ENCODE assay signal across 8 cellular contexts in the genomic region with DNA sequence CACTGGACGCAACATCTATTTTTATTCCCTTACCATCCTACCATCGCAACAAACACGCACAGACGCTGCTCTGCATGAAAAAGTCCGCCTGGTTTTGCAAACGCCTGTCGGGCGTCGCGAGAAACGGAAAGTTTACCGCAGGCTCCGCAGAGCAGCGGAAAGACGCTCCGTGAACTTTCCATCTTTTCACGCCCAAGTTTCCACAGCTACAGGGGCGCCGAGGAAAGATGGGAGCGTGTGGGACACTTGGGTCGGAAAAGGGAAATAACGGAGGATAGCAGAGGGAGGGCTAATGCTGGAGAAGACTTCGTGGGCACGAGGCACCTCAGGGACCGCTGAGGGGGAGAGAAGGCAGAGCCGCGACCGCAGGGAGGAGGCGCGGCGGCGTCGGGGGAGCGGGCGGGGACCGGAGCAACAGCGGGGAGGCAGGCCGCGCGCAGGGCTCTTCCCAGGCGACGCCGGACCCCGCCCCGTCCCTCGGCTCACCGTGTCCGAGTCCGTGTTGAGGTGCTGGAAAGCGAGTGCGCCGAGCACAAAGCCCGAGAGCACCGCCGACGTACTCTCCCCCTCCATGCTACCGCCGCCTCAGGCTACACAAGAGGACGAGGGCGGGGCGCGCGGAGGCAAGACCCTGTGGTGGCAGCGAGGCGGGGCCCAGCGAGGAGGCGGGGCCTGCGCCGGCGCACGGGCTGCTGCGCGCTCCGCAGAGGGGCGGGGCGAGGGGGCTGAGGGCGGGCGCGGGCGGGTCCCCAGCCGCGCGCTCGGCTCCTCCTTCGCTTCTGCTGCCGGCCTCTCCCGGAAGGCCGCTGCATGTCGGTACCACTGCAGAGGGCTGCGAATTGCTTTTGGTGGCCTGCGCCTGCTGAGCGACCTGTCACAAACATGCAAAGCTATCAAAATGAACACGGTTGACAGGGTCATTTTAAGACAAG.
DNase-seq lines count a peak whose midpoint lies in the region; ATAC-seq and TF ChIP-seq lines count a peak whose summit lies in the region.

A gene (minus strand): TSS at position 601 of the 932 bp plus-strand sequence. CDS start 28 bp downstream, at position 573.

- peak within 1 kb of the TSS; percentile 47 for H3K4me3 ChIP-seq in mucosa of stomach (ENCODE audit: low read length)

- TF ChIP-seq RAD21 in Ishikawa (IDR thresholded peaks at IDR 0.05; ENCODE audit: low read depth): no peak

- H3K27me3 ChIP-seq in mucosa of stomach (ENCODE audit: control insufficient read depth, insufficient read depth, low read length): no peaks in the 10 kb centered on the region

- no peaks in the 10 kb centered on the region for H3K36me3 ChIP-seq in mucosa of stomach (ENCODE audit: control insufficient read depth, insufficient read depth, low read length)

- ATAC-seq in GM21619 (IDR thresholded peaks at IDR 0.05; ENCODE audit: unreplicated experiment): peak; percentile 94

- peak; percentile 86 for DNase-seq in DMS153 (lab: John Stamatoyannopoulos, UW)
- DNase-seq in OCI-M2 (lab: John Stamatoyannopoulos, UW; ENCODE audit: unreplicated experiment): peak; percentile 64
- DNase-seq in activated T-cell treated with anti-CD3 and anti-CD28 coated beads, Interleukin-2, amount 50 U/mL, for 1 hour: peak; percentile 97
- DNase-seq in erythroblast (lab: John Stamatoyannopoulos, UW): peak; percentile 96 to 98
- DNase-seq in stimulated activated CD8-positive, alpha-beta memory T cell treated with anti-CD3 and anti-CD28 coated beads, Interleukin-4, amount 100 ng/mL, for 48 hours: peak; percentile 93

- H3K9me3 ChIP-seq in mucosa of stomach (ENCODE audit: control insufficient read depth, low read length): no peaks in the 10 kb centered on the region

- TF ChIP-seq POLR2A in erythroblast (IDR thresholded peaks at IDR 0.05; ENCODE audit: low read length): peak; percentile 78

- H3K4me1 ChIP-seq in mucosa of stomach (ENCODE audit: control insufficient read depth, insufficient read depth, low read length): peaks cover 3% of the 10 kb centered on the region

- H3K9ac ChIP-seq in mucosa of stomach (ENCODE audit: low read length): peak within 1 kb of the TSS; percentile 47

- no peak for TF ChIP-seq EP300 in Ishikawa (IDR thresholded peaks at IDR 0.05; ENCODE audit: borderline replicate concordance)

TF ChIP-seq in Ishikawa, 13 proteins besides CTCF, POLR2A, EP300 and RAD21:
- 0 out of 2 replicates have a peak, but pooled peaks have one; percentile 16 for TF ChIP-seq YY1 (IDR thresholded peaks at IDR 0.05; ENCODE audit: low read depth)
- TF ChIP-seq, protein P1, sequence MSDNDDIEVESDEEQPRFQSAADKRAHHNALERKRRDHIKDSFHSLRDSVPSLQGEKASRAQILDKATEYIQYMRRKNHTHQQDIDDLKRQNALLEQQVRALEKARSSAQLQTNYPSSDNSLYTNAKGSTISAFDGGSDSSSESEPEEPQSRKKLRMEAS (IDR thresholded peaks at IDR 0.05): peak; percentile 99
- TF ChIP-seq, protein P2, sequence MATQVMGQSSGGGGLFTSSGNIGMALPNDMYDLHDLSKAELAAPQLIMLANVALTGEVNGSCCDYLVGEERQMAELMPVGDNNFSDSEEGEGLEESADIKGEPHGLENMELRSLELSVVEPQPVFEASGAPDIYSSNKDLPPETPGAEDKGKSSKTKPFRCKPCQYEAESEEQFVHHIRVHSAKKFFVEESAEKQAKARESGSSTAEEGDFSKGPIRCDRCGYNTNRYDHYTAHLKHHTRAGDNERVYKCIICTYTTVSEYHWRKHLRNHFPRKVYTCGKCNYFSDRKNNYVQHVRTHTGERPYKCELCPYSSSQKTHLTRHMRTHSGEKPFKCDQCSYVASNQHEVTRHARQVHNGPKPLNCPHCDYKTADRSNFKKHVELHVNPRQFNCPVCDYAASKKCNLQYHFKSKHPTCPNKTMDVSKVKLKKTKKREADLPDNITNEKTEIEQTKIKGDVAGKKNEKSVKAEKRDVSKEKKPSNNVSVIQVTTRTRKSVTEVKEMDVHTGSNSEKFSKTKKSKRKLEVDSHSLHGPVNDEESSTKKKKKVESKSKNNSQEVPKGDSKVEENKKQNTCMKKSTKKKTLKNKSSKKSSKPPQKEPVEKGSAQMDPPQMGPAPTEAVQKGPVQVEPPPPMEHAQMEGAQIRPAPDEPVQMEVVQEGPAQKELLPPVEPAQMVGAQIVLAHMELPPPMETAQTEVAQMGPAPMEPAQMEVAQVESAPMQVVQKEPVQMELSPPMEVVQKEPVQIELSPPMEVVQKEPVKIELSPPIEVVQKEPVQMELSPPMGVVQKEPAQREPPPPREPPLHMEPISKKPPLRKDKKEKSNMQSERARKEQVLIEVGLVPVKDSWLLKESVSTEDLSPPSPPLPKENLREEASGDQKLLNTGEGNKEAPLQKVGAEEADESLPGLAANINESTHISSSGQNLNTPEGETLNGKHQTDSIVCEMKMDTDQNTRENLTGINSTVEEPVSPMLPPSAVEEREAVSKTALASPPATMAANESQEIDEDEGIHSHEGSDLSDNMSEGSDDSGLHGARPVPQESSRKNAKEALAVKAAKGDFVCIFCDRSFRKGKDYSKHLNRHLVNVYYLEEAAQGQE (IDR thresholded peaks at IDR 0.05; ENCODE audit: low read depth): no peak

Comparison
In these comparisons a context has a peak if more than half of its experiments do, and no peak if none do; other contexts are left out.
1. Peak in every context shown above with its lines: DNase-seq, ATAC-seq and H3K4me3 ChIP-seq.